In genomic region chr15:43196760-43197548, GRCh38 we compare ENCODE assay signal across 21 cellular contexts. TPM values are rescaled to one million over a fixed set of nuclear protein-coding genes. Genes with fewer than 3 reads are reported as not detected.
DNase-seq lines count a peak whose midpoint lies in the region; ATAC-seq, FAIRE-seq and TF ChIP-seq lines count a peak whose summit lies in the region.
"Had no signal": no experiment of that assay in that cellular context is flagged by ENCODE, and none has a peak within 500 bp of the region (broad histone marks: within the 10 kb centered on the region; RNA-seq: fewer than 3 reads in every experiment).

No MANE protein-coding gene starts in this region.

- TF ChIP-seq CTCF in HepG2 (CRISPR knock-in tag; IDR thresholded peaks at IDR 0.05) (no peak), right lobe of liver (IDR thresholded peaks at IDR 0.05) (no peak), endothelial cell (IDR thresholded peaks at IDR 0.05; ENCODE audit: unreplicated experiment) (no peak)

- no TSS peak for BruUV-seq in HepG2 (replicated peaks; lab: Mats Ljungman, UMichigan)

- H3K4me3 Mint-ChIP-seq in endothelial cell (ENCODE audit: unreplicated experiment): peak overlapping the region; percentile 19
- H3K4me3 Mint-ChIP-seq in memory B cell: no peak overlapping the region
- H3K4me3 Mint-ChIP-seq: CD4-positive, CD25-positive, alpha-beta regulatory T cell; GM23338 had no signal

- H3K27me3 ChIP-seq in HepG2 (ENCODE audit: control insufficient read depth in 1 of 2, insufficient read depth in 2 of 2, low read length in 2 of 2) (peaks cover 0 to 7% of the 10 kb centered on the region in 2 experiments; a peak in 1 of 5 replicates), right lobe of liver (no peaks in the 10 kb centered on the region)
- H3K27me3 ChIP-seq: MG63 had no signal

- H3K36me3 ChIP-seq in HepG2 (replicated peaks in 1 of 2; ENCODE audit: control insufficient read depth in 1 of 2, insufficient read depth in 2 of 2, low read length in 2 of 2) (peaks cover 6 to 21% of the 10 kb centered on the region in 2 experiments; a peak in 4 of 5 replicates), right lobe of liver (peaks cover 0 to 48% (median 15%) of the 10 kb centered on the region in 4 donors)

- TF ChIP-seq POLR2A in HepG2 (IDR thresholded peaks at IDR 0.05; ENCODE audit: insufficient read depth in 1 of 2, low read depth in 2 of 2, low read length in 2 of 2): no peak
- no peak for TF ChIP-seq POLR2A in right lobe of liver (IDR thresholded peaks at IDR 0.05)

- H3K9me3 ChIP-seq in HepG2 (ENCODE audit: low read length) (no peaks in the 10 kb centered on the region), right lobe of liver (no peaks in the 10 kb centered on the region)
- H3K9me3 ChIP-seq: HAP-1, MG63 had no signal

- H3K4me1 Mint-ChIP-seq in endothelial cell (ENCODE audit: unreplicated experiment) (no peaks in the 10 kb centered on the region), memory B cell (peaks cover 13% of the 10 kb centered on the region)
- H3K4me1 Mint-ChIP-seq: GM23338 had no signal

- no peaks in the 10 kb centered on the region for H3K4me1 ChIP-seq in HepG2 (ENCODE audit: insufficient read depth, low read length)
- H3K4me1 ChIP-seq in right lobe of liver: no peaks in the 10 kb centered on the region
- H3K4me1 ChIP-seq: HAP-1 had no signal

- no peak overlapping the region for H3K27ac ChIP-seq in HepG2 (ENCODE audit: extremely low read length, insufficient read depth, low read length)
- no peak overlapping the region for H3K27ac ChIP-seq in right lobe of liver

- no peak overlapping the region for H2AFZ ChIP-seq in HepG2 (ENCODE audit: low read length)
- H2AFZ ChIP-seq: GM23338 had no signal

- no peaks in the 10 kb centered on the region for H3K79me2 ChIP-seq in HepG2 (ENCODE audit: insufficient read depth, low read length)

- FAIRE-seq in HepG2 (lab: Jason Lieb, UNC) (no peak), urothelium cell line (lab: Jason Lieb, UNC) (peak; percentile 42)
- FAIRE-seq: GM12891 had no signal

- no peak overlapping the region for H3K27ac Mint-ChIP-seq in endothelial cell (ENCODE audit: unreplicated experiment)
- H3K27ac Mint-ChIP-seq in memory B cell: peak overlapping the region; percentile 2
- H3K27ac Mint-ChIP-seq: GM23338 had no signal

- H3K9me3 Mint-ChIP-seq in endothelial cell (ENCODE audit: unreplicated experiment): no peaks in the 10 kb centered on the region
- peaks cover 7% of the 10 kb centered on the region for H3K9me3 Mint-ChIP-seq in memory B cell

- CTCF ChIA-PET in HepG2 (lab: Yijun Ruan, JAX; ENCODE audit: low intra/inter-chr PET ratio, low total read pairs): no interaction called here

- no peak for TF ChIP-seq RAD21 in HepG2 (CRISPR knock-in tag; IDR thresholded peaks at IDR 0.05)

- POLR2A ChIA-PET in HepG2 (lab: Yijun Ruan, JAX): no interaction called here

- intact Hi-C loops in HepG2 (cut with micrococcal nuclease; ENCODE audit: unreplicated experiment) (no loop called here), right lobe of liver (cut with DNase I) (no loop called here)

- no peak for TF ChIP-seq EP300 in HepG2 (IDR thresholded peaks at IDR 0.05; ENCODE audit: low read depth in 2 of 2, low read length in 2 of 2)
- no peak for TF ChIP-seq EP300 in HepG2 (CRISPR knock-in tag; IDR thresholded peaks at IDR 0.05; ENCODE audit: borderline replicate concordance)

- H3K27me3 Mint-ChIP-seq in endothelial cell (ENCODE audit: unreplicated experiment) (no peaks in the 10 kb centered on the region), memory B cell (no peaks in the 10 kb centered on the region)
- H3K27me3 Mint-ChIP-seq: CD4-positive, CD25-positive, alpha-beta regulatory T cell; IgD-negative memory B cell had no signal

- no peak overlapping the region for H3K4me2 ChIP-seq in HepG2 (ENCODE audit: low read depth, low read length)
- H3K4me2 ChIP-seq: GM23338 had no signal

- H4K20me1 ChIP-seq in HepG2 (ENCODE audit: insufficient read depth, low read length): no peaks in the 10 kb centered on the region

- H3K36me3 Mint-ChIP-seq in endothelial cell (ENCODE audit: low read depth, unreplicated experiment) (peaks cover 25% of the 10 kb centered on the region), memory B cell (peaks cover 31% of the 10 kb centered on the region)

- WGBS in HepG2 (ENCODE audit: low lambda C conversion rate): 89% methylated on average over 10 of the region's 10 CpGs
- 95% methylated on average over 9 of the region's 10 CpGs for WGBS in right lobe of liver (ENCODE audit: insufficient coverage, low coverage, low lambda C conversion rate, missing lambda C conversion rate)

- DNase-seq in HepG2 (ENCODE audit: low spot score) (no peak), right lobe of liver (no peak), endothelial cell (ENCODE audit: low spot score) (no peak), memory B cell (ENCODE audit: low spot score in 2 of 2) (no peak), urothelium cell line (ENCODE audit: low spot score) (no peak)
- DNase-seq: CD4-positive, CD25-positive, alpha-beta regulatory T cell; DMS79 treated with DMSO at 0.1 percent for 48 hours; Kasumi-1; MG63; NCI-H1417; NCI-H1694 treated with DMSO at 0.1 percent for 48 hours; NCI-H446; NCI-H526; SHP77 had no signal

- in situ Hi-C loops in HepG2 (cut with HindIII; ENCODE audit: extremely low pct_ligation_motif_present, low pct_unique_long_range_greater_than_20kb): no loop called here

- no peak for ATAC-seq in HepG2
- no peak for ATAC-seq in right lobe of liver
- no peak for ATAC-seq in memory B cell (ENCODE audit: low read depth)
- ATAC-seq in HG02840 (IDR thresholded peaks at IDR 0.05; ENCODE audit: low FRiP score, unreplicated experiment): no peak
- ATAC-seq in HG02798 (IDR thresholded peaks at IDR 0.05; ENCODE audit: poor library complexity, unreplicated experiment): no peak
- ATAC-seq: GM23338 had no signal

- H3K4me3 ChIP-seq in HepG2 (replicated peaks in 1 of 3; ENCODE audit: insufficient read depth in 1 of 3, low read depth in 2 of 3, low read length in 3 of 3) (no peak overlapping the region), right lobe of liver (no peak overlapping the region)
- H3K4me3 ChIP-seq: GM23338, HAP-1, MG63 had no signal

- H3K9ac ChIP-seq in HepG2 (ENCODE audit: insufficient read depth, low read depth, low read length): no peak overlapping the region

TF ChIP-seq in HepG2, 621 proteins besides CTCF, POLR2A, EP300 and RAD21 (continues in another document):
- TF ChIP-seq SP4 (CRISPR knock-in tag; IDR thresholded peaks at IDR 0.05) (no peak), KLF9 (CRISPR knock-in tag; IDR thresholded peaks at IDR 0.05; ENCODE audit: low read depth) (no peak), HMGA1 (CRISPR knock-in tag; conservative IDR thresholded peaks at IDR 0.05) (no peak)

RNA-seq across cellular contexts. Expression of gene CCNDBP1, which starts 11.8 kb away (rescaled TPM):
- 24.8 and 33.1 TPM in 2 replicates for total RNA-seq in HepG2 (2016; rRNA removed; fragmentation: Illumina TruSeq; extraction: Trizol)
- 5.3 and 5.7 TPM in 2 replicates for total RNA-seq in HepG2 (2016; cell fraction: cytosol; rRNA removed; fragmentation: Illumina TruSeq; extraction: Trizol; ENCODE audit: low read depth)
- total RNA-seq in HepG2 (2016; cell fraction: insoluble cytoplasmic fraction; rRNA removed; fragmentation: Illumina TruSeq; extraction: Trizol): 23.1 and 35.5 TPM in 2 replicates
- 11.3 and 11.4 TPM in 2 replicates for total RNA-seq in HepG2 (2016; cell fraction: membrane; rRNA removed; fragmentation: Illumina TruSeq; extraction: Trizol)
- total RNA-seq in HepG2 (2016; cell fraction: nucleus; rRNA removed; fragmentation: Illumina TruSeq; extraction: Trizol): 14.3 and 16.4 TPM in 2 replicates
- polyA plus RNA-seq in HepG2 (2011; rRNA removed): 35.9 and 42.3 TPM in 2 replicates
- polyA plus RNA-seq in HepG2 (2011; cell fraction: cytosol; rRNA removed): 35.3 and 35.4 TPM in 2 replicates
- polyA plus RNA-seq in HepG2 (2011; cell fraction: nucleus; rRNA removed): 31.8 and 37.6 TPM in 2 replicates
- 23.1 and 31.6 TPM in 2 replicates for polyA plus RNA-seq in HepG2 (2012)
- polyA plus RNA-seq in HepG2 (2016; cell fraction: cytosol; fragmentation: Illumina TruSeq; extraction: Trizol; ENCODE audit: low read depth): 5.0 and 5.3 TPM in 2 replicates
- 31.6 and 34.7 TPM in 2 replicates for polyA plus RNA-seq in HepG2 (2016; cell fraction: insoluble cytoplasmic fraction; fragmentation: Illumina TruSeq; extraction: Trizol; ENCODE audit: low read depth)
- polyA plus RNA-seq in HepG2 (2016; cell fraction: membrane; fragmentation: Illumina TruSeq; extraction: Trizol; ENCODE audit: low read depth): 7.8 and 9.0 TPM in 2 replicates
- 16.2 and 18.0 TPM in 2 replicates for polyA plus RNA-seq in HepG2 (2016; cell fraction: nucleus; fragmentation: Illumina TruSeq; extraction: Trizol; ENCODE audit: insufficient read depth, low read depth)
- polyA minus RNA-seq in HepG2 (2011; rRNA and poly(A)+ RNA removed; ENCODE audit: low replicate concordance): 25.9 and 41.1 TPM in 2 replicates
- polyA minus RNA-seq in HepG2 (2011; cell fraction: cytosol; rRNA and poly(A)+ RNA removed): 13.3 and 14.3 TPM in 2 replicates
- 40.0 and 46.0 TPM in 2 replicates for polyA minus RNA-seq in HepG2 (2011; cell fraction: nucleus; rRNA and poly(A)+ RNA removed)
- 10 to 100 TPM; 20.2 to 30.5 (median 22.9) TPM for total RNA-seq in right lobe of liver
- total RNA-seq in endothelial cell (ENCODE audit: unreplicated experiment): 31.1 TPM

RNA-seq across cellular contexts. Expression of gene EPB42, which starts 23.9 kb away (rescaled TPM):
- total RNA-seq in HepG2 (2016; rRNA removed; fragmentation: Illumina TruSeq; extraction: Trizol) (not detected in 2 replicates), right lobe of liver (1 to 10 TPM in 1 of 6 experiments, under 1 TPM in 2, not detected in 3; 0.20 to 3.4 (median 0.64) TPM), endothelial cell (ENCODE audit: unreplicated experiment) (not detected)
- total RNA-seq in HepG2 (2016; cell fraction: cytosol; rRNA removed; fragmentation: Illumina TruSeq; extraction: Trizol; ENCODE audit: low read depth): not detected in 2 replicates
- total RNA-seq in HepG2 (2016; cell fraction: insoluble cytoplasmic fraction; rRNA removed; fragmentation: Illumina TruSeq; extraction: Trizol): not detected in 2 replicates
- total RNA-seq in HepG2 (2016; cell fraction: membrane; rRNA removed; fragmentation: Illumina TruSeq; extraction: Trizol): not detected in 2 replicates
- total RNA-seq in HepG2 (2016; cell fraction: nucleus; rRNA removed; fragmentation: Illumina TruSeq; extraction: Trizol): not detected in 2 replicates
- not detected in 2 replicates for polyA plus RNA-seq in HepG2 (2011; rRNA removed)
- not detected in 2 replicates for polyA plus RNA-seq in HepG2 (2011; cell fraction: cytosol; rRNA removed)
- polyA plus RNA-seq in HepG2 (2011; cell fraction: nucleus; rRNA removed): not detected in 2 replicates
- polyA plus RNA-seq in HepG2 (2012): not detected in 2 replicates
- not detected in 2 replicates for polyA plus RNA-seq in HepG2 (2016; cell fraction: cytosol; fragmentation: Illumina TruSeq; extraction: Trizol; ENCODE audit: low read depth)
- not detected in 2 replicates for polyA plus RNA-seq in HepG2 (2016; cell fraction: insoluble cytoplasmic fraction; fragmentation: Illumina TruSeq; extraction: Trizol; ENCODE audit: low read depth)
- polyA plus RNA-seq in HepG2 (2016; cell fraction: membrane; fragmentation: Illumina TruSeq; extraction: Trizol; ENCODE audit: low read depth): not detected in 2 replicates
- not detected in 2 replicates for polyA plus RNA-seq in HepG2 (2016; cell fraction: nucleus; fragmentation: Illumina TruSeq; extraction: Trizol; ENCODE audit: insufficient read depth, low read depth)
- not detected in 2 replicates for polyA minus RNA-seq in HepG2 (2011; rRNA and poly(A)+ RNA removed; ENCODE audit: low replicate concordance)
- polyA minus RNA-seq in HepG2 (2011; cell fraction: cytosol; rRNA and poly(A)+ RNA removed): not detected in 2 replicates
- not detected in 2 replicates for polyA minus RNA-seq in HepG2 (2011; cell fraction: nucleus; rRNA and poly(A)+ RNA removed)
- total RNA-seq: CD4-positive, CD25-positive, alpha-beta regulatory T cell; GM23338 had no signal
- polyA plus RNA-seq: BJ, GM23338, IgD-negative memory B cell had no signal
